ENCODE assay signal across 9 cellular contexts in genomic region chr7:131945313-131945831, GRCh38.
DNase-seq lines count a peak whose midpoint lies in the region; ATAC-seq and TF ChIP-seq lines count a peak whose summit lies in the region.
"Had no signal": no experiment of that assay in that cellular context is flagged by ENCODE, and none has a peak within 500 bp of the region (broad histone marks: within the 10 kb centered on the region; RNA-seq: fewer than 3 reads in every experiment).

No MANE protein-coding gene starts in this region.

- no peak overlapping the region for H3K14ac ChIP-seq in mesenchymal stem cell (ENCODE audit: low read length in 2 of 2)

- H3K27me3 ChIP-seq in HUES64 (ENCODE audit: insufficient read depth, low read length) = peaks cover 30% of the 10 kb centered on the region
- H3K27me3 ChIP-seq in mesenchymal stem cell (ENCODE audit: control insufficient read depth in 1 of 2, insufficient read depth in 1 of 2, low read length in 2 of 2) = peaks cover 58 to 60% of the 10 kb centered on the region in 2 experiments

- H2BK15ac ChIP-seq in mesenchymal stem cell (ENCODE audit: low read depth, poor library complexity, severe bottlenecking) = no peak overlapping the region

- H3K36me3 ChIP-seq in HUES64 (ENCODE audit: insufficient read depth, low read length) (no peaks in the 10 kb centered on the region), mesenchymal stem cell (ENCODE audit: control insufficient read depth in 1 of 2, insufficient read depth in 2 of 2, low read depth in 1 of 2, low read length in 2 of 2) (no peaks in the 10 kb centered on the region)

- 9% methylated on average over 38 of the region's 38 CpGs for WGBS in HUES64
- 5% methylated on average over 38 of the region's 38 CpGs for WGBS in mesenchymal stem cell

- no peak overlapping the region for H2AFZ ChIP-seq in mesenchymal stem cell (ENCODE audit: low read depth, low read length)

- H3K9me3 ChIP-seq in HUES64 (ENCODE audit: insufficient read depth, low read depth, low read length) (peaks cover 4% of the 10 kb centered on the region; the same call in 1 of the 2 replicates), mesenchymal stem cell (ENCODE audit: control insufficient read depth, low read length) (no peaks in the 10 kb centered on the region)

- H3K18ac ChIP-seq in mesenchymal stem cell (ENCODE audit: low read depth in 1 of 2, low read length in 2 of 2) = no peak overlapping the region

- H3K4ac ChIP-seq in mesenchymal stem cell (ENCODE audit: low read depth in 1 of 2, low read length in 2 of 2) = no peak overlapping the region

- no peaks in the 10 kb centered on the region for H3K79me1 ChIP-seq in mesenchymal stem cell (replicated peaks; ENCODE audit: low read length, poor library complexity, severe bottlenecking)

- TF ChIP-seq CTCF in GM12864 (IDR thresholded peaks at IDR 0.05; ENCODE audit: low read depth, low read length, missing control alignments) (peak; percentile 73), RWPE1 (conservative IDR thresholded peaks at IDR 0.05; ENCODE audit: low read depth) (peak; percentile 98), coronary artery (IDR thresholded peaks at IDR 0.05) (peak; percentile 79)

- no peak overlapping the region for H2BK120ac ChIP-seq in mesenchymal stem cell (ENCODE audit: low read depth, low read length)

- H3K4me2 ChIP-seq in mesenchymal stem cell (ENCODE audit: low read length, poor library complexity, severe bottlenecking) = peak overlapping the region; percentile 45

- H3K9ac ChIP-seq in HUES64 (ENCODE audit: low read depth, low read length) (no peak overlapping the region), mesenchymal stem cell (ENCODE audit: low read length) (peak overlapping the region; percentile 44)

- H3K4me3 ChIP-seq in GM12864 (ENCODE audit: low read depth, low read length) (no peak overlapping the region), HUES64 (ENCODE audit: low read length) (peak overlapping the region; percentile 20; the same call in 1 of the 2 replicates), coronary artery (peak overlapping the region; percentile 61), mesenchymal stem cell (ENCODE audit: insufficient read depth in 1 of 2, low read depth in 1 of 2, low read length in 2 of 2) (peak overlapping the region in 1 of 2 experiments; percentile 72)

- no peak overlapping the region for H2BK12ac ChIP-seq in mesenchymal stem cell (ENCODE audit: low read length in 2 of 2)

- H4K91ac ChIP-seq in mesenchymal stem cell (ENCODE audit: low read length) = no peak overlapping the region

- CTCF ChIA-PET in RWPE1 (lab: Yijun Ruan, JAX) = interaction anchor here (0.5 to 1.3 kb wide), 17 partner anchors 14 to 635 kb away, joined by 3 to 7 read pairs (median 4); no protein-coding TSS in a partner anchor

- POLR2A ChIA-PET in RWPE1 (lab: Yijun Ruan, JAX; ENCODE audit: low non-redundant PET) = no interaction called here

- DNase-seq in AG08395 (ENCODE audit: low spot score) = peak; percentile 59
- DNase-seq in GM12864 (ENCODE audit: low read depth) = no peak
- peak; percentile 51 for DNase-seq in RWPE1 (ENCODE audit: low spot score)
- DNase-seq in coronary artery (ENCODE audit: low spot score) = no peak
- peak; percentile 34 for DNase-seq in mesenchymal stem cell
- peak in 39 of 49 donors; percentile 3 to 74 (median 36) for DNase-seq in substantia nigra (lab: John Stamatoyannopoulos, UW)

- H3K23ac ChIP-seq in mesenchymal stem cell (ENCODE audit: low read length in 2 of 2) = no peak overlapping the region

- no peak overlapping the region for H2AK5ac ChIP-seq in mesenchymal stem cell (ENCODE audit: low read length, severe bottlenecking)

- ATAC-seq in HG02642 (IDR thresholded peaks at IDR 0.05; ENCODE audit: poor library complexity, unreplicated experiment) = no peak
- ATAC-seq: naive thymus-derived CD8-positive, alpha-beta T cell had no signal

- no peak overlapping the region for H4K8ac ChIP-seq in mesenchymal stem cell (ENCODE audit: low read length)

- no peak overlapping the region for H2BK5ac ChIP-seq in mesenchymal stem cell (ENCODE audit: low read depth, low read length, poor library complexity, severe bottlenecking)

- H3K4me1 ChIP-seq in HUES64 (ENCODE audit: insufficient read depth, low read length) = no peaks in the 10 kb centered on the region
- peaks cover 9% of the 10 kb centered on the region for H3K4me1 ChIP-seq in mesenchymal stem cell (ENCODE audit: control insufficient read depth, insufficient read depth, low read depth, low read length)

- no peak overlapping the region for H3K27ac ChIP-seq in HUES64 (ENCODE audit: low read depth, low read length)
- no peak overlapping the region for H3K27ac ChIP-seq in RWPE1
- no peak overlapping the region for H3K27ac ChIP-seq in coronary artery
- H3K27ac ChIP-seq in mesenchymal stem cell (ENCODE audit: low read length, poor library complexity, severe bottlenecking) = no peak overlapping the region
- H3K27ac ChIP-seq in substantia nigra (ENCODE audit: low read depth, low read length, poor library complexity, severe bottlenecking) = no peak overlapping the region

Comparison
In these comparisons a context has a peak if more than half of its experiments do, and no peak if none do; other contexts are left out.
1. DNase-seq: peak in AG08395 (single experiment), RWPE1 (single experiment), mesenchymal stem cell (single experiment) and substantia nigra (39 of 49); none in GM12864 (single experiment) and coronary artery (single experiment).
2. Peak in every context shown above with its lines, with median percentiles within 50 percentile points of each other: CTCF ChIP-seq.